In the genomic region with DNA sequence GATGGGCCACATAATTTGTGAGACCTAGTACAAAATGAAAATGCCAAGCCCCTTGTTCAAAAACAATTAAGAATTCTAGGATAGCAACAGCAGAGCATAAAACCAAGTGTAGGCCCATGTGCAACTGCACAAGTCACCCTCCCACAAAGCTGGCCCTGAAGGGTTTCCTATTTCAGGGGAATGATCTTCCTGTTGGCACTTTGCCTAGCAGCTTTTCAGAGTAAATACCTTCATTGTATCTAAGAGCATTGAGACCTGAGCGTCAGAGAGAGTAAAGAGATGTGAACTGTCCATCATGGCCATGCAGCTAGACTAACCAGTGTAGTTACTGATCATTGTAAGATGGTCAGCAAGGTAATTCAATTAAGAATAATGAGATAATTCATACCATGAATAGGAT, we compare ENCODE assay signal across 11 cellular contexts.
DNase-seq lines count a peak whose midpoint lies in the region; FAIRE-seq and TF ChIP-seq lines count a peak whose summit lies in the region.
"Had no signal": no experiment of that assay in that cellular context is flagged by ENCODE, and none has a peak within 500 bp of the region (broad histone marks: within the 10 kb centered on the region; RNA-seq: fewer than 3 reads in every experiment).

No MANE protein-coding gene starts in this region.

- H3K9ac ChIP-seq in astrocyte (ENCODE audit: low read length) (no peak overlapping the region), neural progenitor cell (no peak overlapping the region)

- DNase-seq in Kasumi-1 (lab: John Stamatoyannopoulos, UW) = peak; percentile 19 to 33
- DNase-seq in NCI-H2196 (lab: John Stamatoyannopoulos, UW; ENCODE audit: unreplicated experiment) = peak; percentile 84
- DNase-seq in astrocyte (ENCODE audit: low read depth) = peak; percentile 13
- peak; percentile 14 for DNase-seq in neural progenitor cell (ENCODE audit: low spot score)
- DNase-seq in ACHN = no peak
- DNase-seq in activated T-cell treated with anti-CD3 and anti-CD28 coated beads, Interleukin-2, amount 50 U/mL, for 1 hour = no peak
- no peak for DNase-seq in G401 (ENCODE audit: low spot score)
- DNase-seq: DND-41; stimulated activated CD4-positive, alpha-beta T cell treated with anti-CD3 and anti-CD28 coated beads, Interleukin-2, amount 100 ng/mL, for 24 hours had no signal

- H3K27me3 ChIP-seq in astrocyte (ENCODE audit: insufficient read depth, low read length) (no peaks in the 10 kb centered on the region), neural progenitor cell (no peaks in the 10 kb centered on the region)

- no peak overlapping the region for H3K4me3 Mint-ChIP-seq in astrocyte (ENCODE audit: unreplicated experiment)
- H3K4me3 Mint-ChIP-seq in neural progenitor cell = no peak overlapping the region
- H3K4me3 Mint-ChIP-seq: stimulated activated naive CD8-positive, alpha-beta T cell treated with anti-CD3 and anti-CD28 coated beads, Interleukin-15, Interleukin-2, amounts not matched to agents 100 ng/mL and 50 ng/mL, for 24 hours had no signal

- H3F3A ChIP-seq in neural progenitor cell (ENCODE audit: low read depth) = no peaks in the 10 kb centered on the region

- H4K20me1 ChIP-seq in astrocyte (ENCODE audit: insufficient read depth, low read length) = no peaks in the 10 kb centered on the region
- H4K20me1 ChIP-seq in neural progenitor cell (ENCODE audit: low read depth) = peaks cover 3% of the 10 kb centered on the region

- H3K36me3 Mint-ChIP-seq in astrocyte (ENCODE audit: low read depth, unreplicated experiment) (no peaks in the 10 kb centered on the region), neural progenitor cell (no peaks in the 10 kb centered on the region)

- H3K27me3 Mint-ChIP-seq in astrocyte (ENCODE audit: low read depth, unreplicated experiment) (no peaks in the 10 kb centered on the region), neural progenitor cell (ENCODE audit: insufficient read depth, low read depth) (no peaks in the 10 kb centered on the region)
- H3K27me3 Mint-ChIP-seq: stimulated activated naive CD8-positive, alpha-beta T cell treated with anti-CD3 and anti-CD28 coated beads, Interleukin-15, Interleukin-2, amounts not matched to agents 100 ng/mL and 50 ng/mL, for 24 hours had no signal

- H3K4me1 ChIP-seq in astrocyte (ENCODE audit: insufficient read depth, low read length) = no peaks in the 10 kb centered on the region
- H3K4me1 ChIP-seq in neural progenitor cell = no peaks in the 10 kb centered on the region

- H3K4me2 ChIP-seq in astrocyte (ENCODE audit: low read length) (no peak overlapping the region), neural progenitor cell (no peak overlapping the region)

- no peak for FAIRE-seq in astrocyte (lab: Jason Lieb, UNC)
- FAIRE-seq: GM18507 had no signal

- H3K4me1 Mint-ChIP-seq in astrocyte (ENCODE audit: low read depth, unreplicated experiment) = no peaks in the 10 kb centered on the region
- H3K4me1 Mint-ChIP-seq in neural progenitor cell = peaks cover 4% of the 10 kb centered on the region

- H3K36me3 ChIP-seq in astrocyte (ENCODE audit: insufficient read depth, low read length) (no peaks in the 10 kb centered on the region), neural progenitor cell (peaks cover 6% of the 10 kb centered on the region)

- H3K79me2 ChIP-seq in astrocyte (ENCODE audit: insufficient read depth, low read length) (no peaks in the 10 kb centered on the region), neural progenitor cell (ENCODE audit: low read depth) (no peaks in the 10 kb centered on the region)

- H3K9me3 Mint-ChIP-seq in astrocyte (ENCODE audit: unreplicated experiment) (no peaks in the 10 kb centered on the region), neural progenitor cell (no peaks in the 10 kb centered on the region)
- H3K9me3 Mint-ChIP-seq: stimulated activated naive CD8-positive, alpha-beta T cell treated with anti-CD3 and anti-CD28 coated beads, Interleukin-15, Interleukin-2, amounts not matched to agents 100 ng/mL and 50 ng/mL, for 24 hours had no signal

- no peaks in the 10 kb centered on the region for H3K9me3 ChIP-seq in astrocyte (ENCODE audit: insufficient read depth, low read depth, low read length)
- peaks cover 3% of the 10 kb centered on the region for H3K9me3 ChIP-seq in neural progenitor cell (ENCODE audit: low read depth)

- H3K27ac ChIP-seq in astrocyte (ENCODE audit: low read depth, low read length) (no peak overlapping the region), neural progenitor cell (no peak overlapping the region)

- H2AFZ ChIP-seq in astrocyte (ENCODE audit: low read depth, low read length) (no peak overlapping the region), neural progenitor cell (replicated peaks) (no peak overlapping the region)

- in situ Hi-C loops in ACHN (cut with HindIII; ENCODE audit: low pct_ligation_motif_present, low pct_unique_long_range_greater_than_20kb, low sequenced_read_pairs) (no loop called here), G401 (cut with HindIII; ENCODE audit: low sequenced_read_pairs) (no loop called here)

- TF ChIP-seq CTCF in astrocyte (IDR thresholded peaks at IDR 0.05; ENCODE audit: insufficient read depth, low read depth, low read length) = no peak
- TF ChIP-seq CTCF in neural progenitor cell (IDR thresholded peaks at IDR 0.05) = no peak

- no peak overlapping the region for H3K4me3 ChIP-seq in astrocyte (ENCODE audit: insufficient read depth, low read depth, low read length)
- H3K4me3 ChIP-seq in neural progenitor cell = no peak overlapping the region

- H3K27ac Mint-ChIP-seq in astrocyte (ENCODE audit: unreplicated experiment) (no peak overlapping the region), neural progenitor cell (no peak overlapping the region)
- H3K27ac Mint-ChIP-seq: stimulated activated naive CD8-positive, alpha-beta T cell treated with anti-CD3 and anti-CD28 coated beads, Interleukin-15, Interleukin-2, amounts not matched to agents 100 ng/mL and 50 ng/mL, for 24 hours had no signal

Comparison
In these comparisons a context has a peak if more than half of its experiments do, and no peak if none do; other contexts are left out.
1. DNase-seq: peak in Kasumi-1 (2 of 2), NCI-H2196 (single experiment), astrocyte (single experiment) and neural progenitor cell (single experiment); none in ACHN (single experiment), activated T-cell treated with anti-CD3 and anti-CD28 coated beads, Interleukin-2, amount 50 U/mL, for 1 hour (single experiment) and G401 (single experiment).